Comparison of ENCODE assay signal across 10 cellular contexts in genomic region chr12:108837680-108838079, GRCh38. TPM values are rescaled to one million over a fixed set of nuclear protein-coding genes. Genes with fewer than 3 reads are reported as not detected.
A peak's percentile ranks its signal among the peaks of the same experiment; 100 is the strongest.
DNase-seq lines count a peak whose midpoint lies in the region; ATAC-seq and TF ChIP-seq lines count a peak whose summit lies in the region.
"Had no signal": no experiment of that assay in that cellular context is flagged by ENCODE, and none has a peak within 500 bp of the region (broad histone marks: within the 10 kb centered on the region; RNA-seq: fewer than 3 reads in every experiment).

No MANE protein-coding gene starts in this region.

- CTCF ChIA-PET in activated CD4-positive, alpha-beta T cell treated with anti-CD3 and anti-CD28 coated beads for 36 hours (lab: Charles Lee) = interaction anchor here (0.8 kb wide), 1 partner anchor 17 kb away, joined by 3 read pairs; no protein-coding TSS in a partner anchor

- H3K27ac ChIP-seq in layer of hippocampus (ENCODE audit: low read depth, low read length) (peak overlapping the region; percentile 49), suprapubic skin (peak overlapping the region; percentile 84), Karpas-422 (ENCODE audit: low read length) (no peak overlapping the region)

- H3K9me2 ChIP-seq in Karpas-422 (replicated peaks; ENCODE audit: insufficient read depth, low read length) = no peaks in the 10 kb centered on the region

- H3K4me3 ChIP-seq in suprapubic skin (no peak overlapping the region), Karpas-422 (ENCODE audit: low read length) (no peak overlapping the region)

- no peak for TF ChIP-seq CTCF in suprapubic skin (IDR thresholded peaks at IDR 0.05)

- TF ChIP-seq POLR2A in suprapubic skin (IDR thresholded peaks at IDR 0.05) = no peak

- H3K27ac Mint-ChIP-seq in activated CD4-positive, alpha-beta T cell treated with anti-CD3 and anti-CD28 coated beads for 36 hours = peak overlapping the region; percentile 96
- H3K27ac Mint-ChIP-seq in activated naive CD8-positive, alpha-beta T cell treated with anti-CD3 and anti-CD28 coated beads, Interleukin-2, amount 10 ng/mL, durations not matched to agents 7 days and 5 days = peak overlapping the region; percentile 18

- no peak for TF ChIP-seq EP300 in suprapubic skin (IDR thresholded peaks at IDR 0.05)

- no peaks in the 10 kb centered on the region for H3K27me3 Mint-ChIP-seq in activated CD4-positive, alpha-beta T cell treated with anti-CD3 and anti-CD28 coated beads for 36 hours
- no peaks in the 10 kb centered on the region for H3K27me3 Mint-ChIP-seq in activated naive CD8-positive, alpha-beta T cell treated with anti-CD3 and anti-CD28 coated beads, Interleukin-2, amount 10 ng/mL, durations not matched to agents 7 days and 5 days

- H3K4me1 Mint-ChIP-seq in activated CD4-positive, alpha-beta T cell treated with anti-CD3 and anti-CD28 coated beads for 36 hours = peaks cover 37% of the 10 kb centered on the region
- H3K4me1 Mint-ChIP-seq in activated naive CD8-positive, alpha-beta T cell treated with anti-CD3 and anti-CD28 coated beads, Interleukin-2, amount 10 ng/mL, durations not matched to agents 7 days and 5 days = peaks cover 48% of the 10 kb centered on the region

- H3K27me3 ChIP-seq in layer of hippocampus (ENCODE audit: control insufficient read depth, insufficient read depth, low read length) = no peaks in the 10 kb centered on the region
- no peaks in the 10 kb centered on the region for H3K27me3 ChIP-seq in suprapubic skin
- no peaks in the 10 kb centered on the region for H3K27me3 ChIP-seq in Karpas-422 (ENCODE audit: low read length)

- H2AFZ ChIP-seq in Karpas-422 (ENCODE audit: low read length) = no peak overlapping the region

- POLR2A ChIA-PET in activated CD4-positive, alpha-beta T cell treated with anti-CD3 and anti-CD28 coated beads for 36 hours (lab: Charles Lee) = interaction anchor here (1.5 kb wide), 1 partner anchor 20 kb away, joined by 4 read pairs; the partner anchor contains the start of gene SSH1
- POLR2A ChIA-PET in activated naive CD8-positive, alpha-beta T cell treated with anti-CD3 and anti-CD28 coated beads, Interleukin-2, amount 10 ng/mL, durations not matched to agents 7 days and 5 days (lab: Charles Lee) = interaction anchor here (0.9 to 2.8 kb wide), 6 partner anchors 11 to 255 kb away, joined by 3 to 25 read pairs (median 4); partner anchors contain the start of genes ALKBH2 and SSH1

- no peak overlapping the region for H3K9ac ChIP-seq in Karpas-422 (ENCODE audit: low read length)

- H3K4me3 Mint-ChIP-seq in activated CD4-positive, alpha-beta T cell treated with anti-CD3 and anti-CD28 coated beads for 36 hours = no peak overlapping the region
- peak overlapping the region; percentile 71 for H3K4me3 Mint-ChIP-seq in activated naive CD8-positive, alpha-beta T cell treated with anti-CD3 and anti-CD28 coated beads, Interleukin-2, amount 10 ng/mL, durations not matched to agents 7 days and 5 days

- H3K79me2 ChIP-seq in Karpas-422 (ENCODE audit: low read length) = no peaks in the 10 kb centered on the region

- intact Hi-C loops in activated CD4-positive, alpha-beta T cell treated with anti-CD3 and anti-CD28 coated beads for 36 hours (cut with DNase I, micrococcal nuclease) = loop anchor here (1.0 to 2.0 kb wide), 3 partner anchors 12 to 20 kb away; partner anchors contain the start of gene SSH1 (in 2 of the 2)

- H3K4me1 ChIP-seq in suprapubic skin = peaks cover 67% of the 10 kb centered on the region
- H3K4me1 ChIP-seq in Karpas-422 (ENCODE audit: low read length) = no peaks in the 10 kb centered on the region

- H3K9me3 ChIP-seq in suprapubic skin = no peaks in the 10 kb centered on the region
- H3K9me3 ChIP-seq in Karpas-422 (ENCODE audit: low read length) = no peaks in the 10 kb centered on the region

- no peaks in the 10 kb centered on the region for H3K36me3 ChIP-seq in suprapubic skin
- H3K36me3 ChIP-seq in Karpas-422 (ENCODE audit: insufficient read depth, low read length) = no peaks in the 10 kb centered on the region

- 87% methylated on average over 7 of the region's 7 CpGs for WGBS in suprapubic skin

- no peaks in the 10 kb centered on the region for H3K9me3 Mint-ChIP-seq in activated CD4-positive, alpha-beta T cell treated with anti-CD3 and anti-CD28 coated beads for 36 hours (ENCODE audit: low read depth)
- no peaks in the 10 kb centered on the region for H3K9me3 Mint-ChIP-seq in activated naive CD8-positive, alpha-beta T cell treated with anti-CD3 and anti-CD28 coated beads, Interleukin-2, amount 10 ng/mL, durations not matched to agents 7 days and 5 days

- no peaks in the 10 kb centered on the region for H4K20me1 ChIP-seq in Karpas-422 (ENCODE audit: insufficient read depth, low read depth, low read length)

- no peak for DNase-seq in activated CD4-positive, alpha-beta T cell treated with anti-CD3 and anti-CD28 coated beads for 36 hours
- no peak for DNase-seq in activated CD4-positive, alpha-beta T cell treated with anti-CD3 and anti-CD28 coated beads, Interleukin-2, amount 50 U/mL, for 4 hours
- DNase-seq in activated naive CD8-positive, alpha-beta T cell treated with anti-CD3 and anti-CD28 coated beads, Interleukin-2, amount 10 ng/mL, durations not matched to agents 7 days and 5 days = no peak
- DNase-seq in suprapubic skin (ENCODE audit: low spot score in 2 of 2) = no peak
- DNase-seq in Karpas-422 = no peak
- no peak for DNase-seq in activated gamma-delta T cell treated with Interleukin-2 at 50 U/mL for 16 hours

- no peak overlapping the region for H3K4me2 ChIP-seq in Karpas-422 (ENCODE audit: low read depth, low read length, poor library complexity, severe bottlenecking)

- peaks cover 25% of the 10 kb centered on the region for H3K36me3 Mint-ChIP-seq in activated CD4-positive, alpha-beta T cell treated with anti-CD3 and anti-CD28 coated beads for 36 hours (ENCODE audit: low read depth)
- peaks cover 31% of the 10 kb centered on the region for H3K36me3 Mint-ChIP-seq in activated naive CD8-positive, alpha-beta T cell treated with anti-CD3 and anti-CD28 coated beads, Interleukin-2, amount 10 ng/mL, durations not matched to agents 7 days and 5 days

- ATAC-seq in activated CD4-positive, alpha-beta T cell treated with anti-CD3 and anti-CD28 coated beads for 36 hours = no peak
- ATAC-seq in activated naive CD8-positive, alpha-beta T cell treated with anti-CD3 and anti-CD28 coated beads, Interleukin-2, amount 10 ng/mL, durations not matched to agents 7 days and 5 days (ENCODE audit: low read depth) = no peak
- ATAC-seq in HG03095 (IDR thresholded peaks at IDR 0.05; ENCODE audit: unreplicated experiment) = no peak

RNA-seq across cellular contexts. Expression of gene SSH1, which starts 19.7 kb away (rescaled TPM):
- 10 to 100 TPM; 25.0 to 25.4 TPM for total RNA-seq in activated CD4-positive, alpha-beta T cell treated with anti-CD3 and anti-CD28 coated beads for 36 hours
- 10 to 100 TPM; 29.7 to 36.9 TPM for total RNA-seq in activated naive CD8-positive, alpha-beta T cell treated with anti-CD3 and anti-CD28 coated beads, Interleukin-2, amount 10 ng/mL, durations not matched to agents 7 days and 5 days
- 10 to 100 TPM; 11.2 to 26.0 (median 15.8) TPM for total RNA-seq in suprapubic skin
- total RNA-seq in Karpas-422 (2014; rRNA removed; shearing (Covaris generic); ENCODE audit: low replicate concordance) = 7.9 and 9.5 TPM in 2 replicates

RNA-seq across cellular contexts. Expression of gene DAO, which starts 42.2 kb away (rescaled TPM):
- total RNA-seq in activated CD4-positive, alpha-beta T cell treated with anti-CD3 and anti-CD28 coated beads for 36 hours = not detected
- not detected for total RNA-seq in activated naive CD8-positive, alpha-beta T cell treated with anti-CD3 and anti-CD28 coated beads, Interleukin-2, amount 10 ng/mL, durations not matched to agents 7 days and 5 days
- not detected for total RNA-seq in suprapubic skin
- not detected in 2 replicates for total RNA-seq in Karpas-422 (2014; rRNA removed; shearing (Covaris generic); ENCODE audit: low replicate concordance)
- total RNA-seq: lung microvascular endothelial cell, SK-MEL-5 had no signal
